In the genomic region with DNA sequence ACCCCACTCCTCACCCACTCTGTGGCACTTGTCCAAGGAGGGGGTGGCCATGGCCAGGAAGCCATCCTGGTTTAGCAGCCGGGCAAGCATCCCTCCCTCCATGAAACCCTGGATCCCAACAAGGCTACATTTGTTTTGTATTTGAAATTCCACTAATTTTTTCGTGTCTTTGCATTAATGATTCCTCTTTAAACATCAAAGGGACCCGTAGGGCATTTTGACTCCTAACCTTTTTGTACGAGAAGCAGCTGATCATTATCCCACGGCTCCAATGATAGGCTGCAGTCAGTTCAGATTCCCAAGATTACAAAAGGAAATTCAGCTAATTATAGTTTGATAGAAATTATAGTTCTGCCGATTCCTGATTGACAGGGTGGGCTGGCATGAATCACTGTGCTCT, we compare ENCODE assay signal across 25 cellular contexts. TPM values are rescaled to one million over a fixed set of nuclear protein-coding genes. Genes with fewer than 3 reads are reported as not detected.
"Had no signal": no experiment of that assay in that cellular context is flagged by ENCODE, and none has a peak within 500 bp of the region (broad histone marks: within the 10 kb centered on the region; RNA-seq: fewer than 3 reads in every experiment).

No MANE protein-coding gene starts in this region.

- H3K27ac Mint-ChIP-seq: memory B cell, nephron had no signal

- DNase-seq: cortex of kidney; dorsolateral prefrontal cortex; effector CD8-positive, alpha-beta T cell; heart right ventricle; hypothalamus; islet precursor cell; left lung; lower lobe of right lung; naive B cell; occipital lobe; retina; stimulated activated CD4-positive, alpha-beta T cell treated with anti-CD3 and anti-CD28 coated beads, Interleukin-12 subunit alpha, Interleukin-12 subunit beta, amount 100 ng/mL, for 4 hours; stimulated activated naive CD4-positive, alpha-beta T cell; stomach; substantia nigra; transverse colon had no signal

- H3K9me3 Mint-ChIP-seq: memory B cell, nephron had no signal

- H3K79me2 ChIP-seq: parathyroid adenoma had no signal

- ATAC-seq: heart right ventricle, left lung, lower lobe of right lung, sciatic nerve had no signal

- H3K4me3 ChIP-seq: dorsolateral prefrontal cortex, heart right ventricle, left lung, lower lobe of right lung, prostate gland, skin epidermis, stomach, thoracic aorta, transverse colon had no signal

- H3K9ac ChIP-seq: parathyroid adenoma had no signal

- H3K27me3 ChIP-seq: heart right ventricle, left lung, stomach, transverse colon had no signal

- H2AFZ ChIP-seq: parathyroid adenoma had no signal

- H3K9me3 ChIP-seq: heart right ventricle, left lung, lower lobe of right lung, prostate gland, stomach, thoracic aorta, transverse colon had no signal

- H3K36me3 Mint-ChIP-seq: memory B cell, naive B cell had no signal

- H3K36me3 ChIP-seq: heart right ventricle, left lung, lower lobe of right lung, prostate gland, stomach, thoracic aorta, transverse colon had no signal

- H3K27me3 Mint-ChIP-seq: memory B cell, naive B cell had no signal

- H3K4me1 ChIP-seq: parathyroid adenoma, prostate gland had no signal

- H3K4me3 Mint-ChIP-seq: memory B cell, naive B cell, nephron had no signal

- H3K27ac ChIP-seq: dorsolateral prefrontal cortex, heart right ventricle, left lung, lower lobe of right lung, parathyroid adenoma, prostate gland, skin epidermis, stomach, thoracic aorta, transverse colon had no signal

RNA-seq across cellular contexts. Expression of gene MYEOV, which starts 10.7 kb away (rescaled TPM):
- total RNA-seq: frontal cortex, heart right ventricle, occipital lobe, ureter had no signal
